ENCODE assay signal across 8 cellular contexts in the genomic region with DNA sequence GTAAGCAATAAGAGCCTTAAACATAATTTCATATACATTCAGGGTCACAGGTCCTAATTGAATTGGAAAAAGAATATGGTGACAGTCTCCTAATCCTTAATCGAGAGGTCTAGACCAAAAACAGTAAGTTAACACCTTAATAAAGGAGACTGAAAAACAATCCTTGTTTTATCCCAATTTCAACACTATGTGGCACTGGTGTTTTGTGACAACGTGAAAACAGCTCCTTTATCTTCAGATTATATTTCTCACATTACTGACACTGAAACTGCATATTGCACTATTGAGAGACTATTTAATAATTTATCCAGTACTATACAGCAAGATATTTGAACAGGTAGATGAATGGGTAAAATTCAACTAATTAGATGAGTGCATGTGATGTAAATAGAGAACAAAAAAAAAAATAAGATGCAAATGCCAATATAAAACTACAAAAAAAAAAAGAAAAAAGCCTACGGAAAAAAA. TPM values are rescaled to one million over a fixed set of nuclear protein-coding genes. Genes with fewer than 3 reads are reported as not detected.
DNase-seq lines count a peak whose midpoint lies in the region; ATAC-seq and TF ChIP-seq lines count a peak whose summit lies in the region.

No MANE protein-coding gene starts in this region.

- peaks cover 23 to 37% (median 32%) of the 10 kb centered on the region in 4 donors for H3K4me1 Mint-ChIP-seq in CD4-positive, alpha-beta memory T cell

- peaks cover 17% of the 10 kb centered on the region for H3K4me1 ChIP-seq in CD4-positive, alpha-beta memory T cell (ENCODE audit: insufficient read depth, low read length)

- POLR2A ChIA-PET in CD4-positive, alpha-beta memory T cell (lab: Charles Lee; ENCODE audit: partially characterized antibody): interaction anchor here (0.6 to 3.6 kb wide), 6 partner anchors 9 to 1053 kb away, joined by 3 to 30 read pairs (median 4); a partner anchor contains a TSS

- no peaks in the 10 kb centered on the region for H3K27me3 Mint-ChIP-seq in CD4-positive, alpha-beta memory T cell

- no peaks in the 10 kb centered on the region for H3K27me3 ChIP-seq in CD4-positive, alpha-beta memory T cell (ENCODE audit: insufficient read depth, low read length)

- H3K4me3 ChIP-seq in CD4-positive, alpha-beta memory T cell (ENCODE audit: low read length in 2 of 2): no peak overlapping the region
- no peak overlapping the region for H3K4me3 ChIP-seq in fibroblast of the aortic adventitia (ENCODE audit: low read depth, low read length)
- H3K4me3 ChIP-seq in retinal pigment epithelial cell (ENCODE audit: low read length): no peak overlapping the region

- peak in 4 of 5 donors; percentile 40 to 51 (median 47) for DNase-seq in CD4-positive, alpha-beta memory T cell
- DNase-seq in HCEC 1CT (peak; percentile 61), SK-N-DZ (ENCODE audit: low spot score) (peak; percentile 21), fibroblast of the aortic adventitia (ENCODE audit: low read depth) (peak; percentile 76), retinal pigment epithelial cell (ENCODE audit: low read depth) (no peak), occipital lobe (lab: John Stamatoyannopoulos, UW) (no peak)

- CTCF ChIA-PET in CD4-positive, alpha-beta memory T cell (lab: Charles Lee; ENCODE audit: partially characterized antibody): interaction anchor here (0.6 to 3.9 kb wide), 17 partner anchors 8 to 526 kb away, joined by 3 to 36 read pairs (median 4); a partner anchor contains a TSS

- H3K9me3 Mint-ChIP-seq in CD4-positive, alpha-beta memory T cell: peaks cover 0 to 2% (median 0%) of the 10 kb centered on the region in 8 donors

- H3K27ac ChIP-seq in CD4-positive, alpha-beta memory T cell (ENCODE audit: low read depth, low read length): no peak overlapping the region

- H3K36me3 ChIP-seq in CD4-positive, alpha-beta memory T cell (ENCODE audit: insufficient read depth, low read length): peaks cover 12% of the 10 kb centered on the region

- peak; percentile 59 for TF ChIP-seq CTCF in fibroblast of the aortic adventitia (IDR thresholded peaks at IDR 0.05; ENCODE audit: insufficient read depth, low read length)
- peak; percentile 53 for TF ChIP-seq CTCF in retinal pigment epithelial cell (conservative IDR thresholded peaks at IDR 0.05; ENCODE audit: low read depth, low read length)

- H3K27ac Mint-ChIP-seq in CD4-positive, alpha-beta memory T cell: peak overlapping the region in 3 of 7 donors; percentile 27 to 72 (median 57)

- intact Hi-C loops in CD4-positive, alpha-beta memory T cell (cut with micrococcal nuclease): loop anchor here (1.0 to 5.0 kb wide), 7 partner anchors 35 to 646 kb away; a partner anchor contains a TSS

- no peaks in the 10 kb centered on the region for H3K9me3 ChIP-seq in CD4-positive, alpha-beta memory T cell (ENCODE audit: control insufficient read depth in 1 of 2, low read length in 2 of 2)

- H3K36me3 Mint-ChIP-seq in CD4-positive, alpha-beta memory T cell: peaks cover 39 to 49% of the 10 kb centered on the region in 2 donors

- no peak overlapping the region for H3K4me3 Mint-ChIP-seq in CD4-positive, alpha-beta memory T cell

- ATAC-seq in GM21717 (IDR thresholded peaks at IDR 0.05; ENCODE audit: unreplicated experiment) (no peak), HG03159 (IDR thresholded peaks at IDR 0.05; ENCODE audit: unreplicated experiment) (no peak)

RNA-seq across cellular contexts. Expression of a gene that starts 34.1 kb away (rescaled TPM):
- 10 to 100 TPM; 48.3 to 49.8 TPM for total RNA-seq in CD4-positive, alpha-beta memory T cell
- polyA plus RNA-seq in CD4-positive, alpha-beta memory T cell: 10 to 100 TPM in 1 of 2 donors, 1 to 10 TPM in 1; 8.5 to 19.3 TPM
- 51.7 and 52.8 TPM in 2 replicates for polyA plus RNA-seq in SK-N-DZ (2014; cell fraction: cytosol; rRNA removed)
- 36.7 and 42.5 TPM in 2 replicates for polyA plus RNA-seq in SK-N-DZ (2014; cell fraction: nucleus; rRNA removed)
- 32.7 and 66.9 TPM in 2 replicates for total RNA-seq in fibroblast of the aortic adventitia (ENCODE audit: low replicate concordance)
- total RNA-seq in occipital lobe: 36.3 TPM

Comparison
In these comparisons a context has a peak if more than half of its experiments do, and no peak if none do; other contexts are left out.
1. DNase-seq: peak in CD4-positive, alpha-beta memory T cell (4 of 5), HCEC 1CT (single experiment), SK-N-DZ (single experiment) and fibroblast of the aortic adventitia (single experiment); none in retinal pigment epithelial cell (single experiment) and occipital lobe (single experiment).